In the genomic region with DNA sequence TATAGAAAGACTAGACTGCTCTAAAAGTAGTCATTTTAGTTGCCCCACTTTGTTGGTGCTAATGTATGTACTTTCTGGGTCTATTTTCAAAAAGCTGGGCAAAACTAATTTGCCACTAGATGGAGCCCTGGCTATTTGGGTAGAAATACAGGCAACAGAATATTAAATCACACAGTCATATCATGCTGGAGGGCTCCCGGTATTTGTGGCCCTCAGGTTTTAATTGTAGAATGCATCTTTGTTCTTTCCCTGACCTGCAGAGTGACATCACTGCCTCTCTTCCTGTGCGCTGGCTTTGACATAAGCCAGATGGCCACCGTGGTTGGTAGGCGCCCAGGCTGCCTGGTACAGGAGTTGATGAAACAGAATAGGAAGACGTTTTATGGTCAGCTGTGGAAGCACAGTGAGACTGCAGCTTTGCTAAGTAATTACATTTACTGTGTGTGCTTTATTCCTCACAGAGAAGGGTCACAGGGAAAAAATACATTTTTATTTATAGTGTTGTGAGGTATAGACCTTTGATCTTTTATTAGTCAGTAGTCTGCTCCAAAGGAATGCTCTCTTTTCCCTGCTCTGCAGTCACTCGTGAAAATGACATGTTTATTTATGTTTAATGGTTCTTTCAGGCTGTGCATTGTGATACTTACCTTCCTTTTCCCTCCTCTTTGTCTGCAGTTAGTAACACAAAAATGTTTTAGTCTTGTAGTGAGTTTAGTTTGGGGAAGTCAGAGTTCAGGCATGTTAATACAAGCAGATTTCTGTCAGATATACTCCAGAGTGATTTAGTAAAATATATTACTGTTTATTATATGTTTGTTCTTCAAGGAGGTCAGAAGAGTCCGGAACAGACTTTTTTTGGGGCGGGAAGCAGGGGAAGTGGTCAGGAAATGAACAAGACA, we compare ENCODE assay signal across 9 cellular contexts. TPM values are rescaled to one million over a fixed set of nuclear protein-coding genes. Genes with fewer than 3 reads are reported as not detected.
DNase-seq lines count a peak whose midpoint lies in the region; ATAC-seq and TF ChIP-seq lines count a peak whose summit lies in the region.
"Had no signal": no experiment of that assay in that cellular context is flagged by ENCODE, and none has a peak within 500 bp of the region (broad histone marks: within the 10 kb centered on the region; RNA-seq: fewer than 3 reads in every experiment).

No MANE protein-coding gene starts in this region.

- DNase-seq in A172 (ENCODE audit: low spot score) (peak; percentile 56), NCI-H748 treated with DMSO at 0.1 percent for 48 hours (lab: John Stamatoyannopoulos, UW) (peak; percentile 46), cerebellar cortex (ENCODE audit: low spot score) (peak; percentile 89), lower lobe of right lung (peak; percentile 46), NCI-H345 (lab: John Stamatoyannopoulos, UW) (no peak), epidermal melanocyte (ENCODE audit: insufficient read length, low spot score) (no peak), DMS79 treated with DMSO at 0.1 percent for 48 hours (lab: John Stamatoyannopoulos, UW) (no peak)
- DNase-seq: upper lobe of left lung had no signal

- intact Hi-C loops in lower lobe of right lung (cut with DNase I), result no loop called here

- ATAC-seq in lower lobe of right lung, result peak in 1 of 2 donors; percentile 37

- no peak overlapping the region for H3K27ac ChIP-seq in lower lobe of right lung

- H3K9me3 ChIP-seq in lower lobe of right lung, result no peaks in the 10 kb centered on the region
- H3K9me3 ChIP-seq: upper lobe of left lung had no signal

- H3K36me3 ChIP-seq in lower lobe of right lung, result no peaks in the 10 kb centered on the region
- H3K36me3 ChIP-seq: upper lobe of left lung had no signal

- TF ChIP-seq CTCF in GM12875 (IDR thresholded peaks at IDR 0.05; ENCODE audit: borderline replicate concordance, insufficient read depth, low read depth, low read length) (peak; percentile 41; the same call in 1 of the 2 replicates), lower lobe of right lung (IDR thresholded peaks at IDR 0.05) (peak; percentile 54)

- peaks cover 15% of the 10 kb centered on the region for H3K4me1 ChIP-seq in lower lobe of right lung

- no peaks in the 10 kb centered on the region for H3K27me3 ChIP-seq in lower lobe of right lung (ENCODE audit: low read depth)
- H3K27me3 ChIP-seq: upper lobe of left lung had no signal

- H3K4me3 ChIP-seq in GM12875 (ENCODE audit: low read depth, low read length) (no peak overlapping the region), lower lobe of right lung (no peak overlapping the region)
- H3K4me3 ChIP-seq: upper lobe of left lung had no signal

RNA-seq across cellular contexts. Expression of a gene that starts 28.4 kb away (rescaled TPM):
- total RNA-seq in A172 (2014; rRNA removed; shearing (Covaris generic)), result 5.1 and 6.3 TPM in 2 replicates
- 47.3 TPM for total RNA-seq in lower lobe of right lung

Comparison
In these comparisons a context has a peak if more than half of its experiments do, and no peak if none do; other contexts are left out.
1. DNase-seq: peak in A172 (single experiment), NCI-H748 treated with DMSO at 0.1 percent for 48 hours (single experiment), cerebellar cortex (single experiment) and lower lobe of right lung (single experiment); none in NCI-H345 (single experiment), epidermal melanocyte (single experiment) and DMS79 treated with DMSO at 0.1 percent for 48 hours (single experiment).